ENCODE assay signal across 13 cellular contexts in the genomic region with DNA sequence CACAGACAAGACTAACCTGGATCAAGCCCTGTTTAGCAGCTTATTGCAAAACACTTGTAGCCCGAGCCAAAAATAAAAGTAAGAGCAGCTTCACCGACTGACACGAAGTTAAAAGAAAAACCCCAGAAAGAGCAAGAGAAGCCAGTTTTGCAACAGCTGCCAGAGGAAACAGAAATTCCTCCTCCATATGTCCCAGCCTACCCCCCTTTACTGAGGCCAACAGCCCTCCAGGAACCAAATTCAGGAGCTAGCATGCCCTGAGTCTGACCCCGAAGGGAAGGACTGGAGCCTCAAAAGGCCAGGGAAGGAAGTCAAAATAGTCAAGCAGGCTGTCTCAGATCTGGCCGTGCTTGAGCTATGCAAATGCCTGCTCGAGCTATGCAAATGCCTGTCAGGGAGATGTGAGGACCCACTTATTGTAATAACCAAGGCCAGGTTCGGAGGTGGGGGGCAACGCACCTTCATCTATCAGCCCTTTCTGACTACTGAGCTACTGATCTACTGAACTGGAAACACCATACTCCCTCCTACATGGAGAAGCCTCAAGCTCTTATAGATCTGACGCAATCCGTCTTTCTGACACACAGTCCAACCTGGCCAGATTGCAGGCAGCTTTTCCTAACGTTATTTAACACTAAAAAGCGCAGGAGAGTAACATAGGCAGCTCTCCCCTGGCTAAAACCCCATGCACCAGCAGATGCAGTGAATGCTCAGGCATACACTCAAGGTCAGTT. TPM values are rescaled to one million over a fixed set of nuclear protein-coding genes. Genes with fewer than 3 reads are reported as not detected.
DNase-seq lines count a peak whose midpoint lies in the region; ATAC-seq, FAIRE-seq and TF ChIP-seq lines count a peak whose summit lies in the region.
"Had no signal": no experiment of that assay in that cellular context is flagged by ENCODE, and none has a peak within 500 bp of the region (broad histone marks: within the 10 kb centered on the region; RNA-seq: fewer than 3 reads in every experiment).

No MANE protein-coding gene starts in this region.

- H3K4me3 ChIP-seq in kidney (ENCODE audit: low read length in 2 of 2) (no peak overlapping the region), upper lobe of right lung (no peak overlapping the region), MG63 (no peak overlapping the region)

- peak; percentile 46 for DNase-seq in activated effector memory CD4-positive, alpha-beta T cell treated with anti-CD3 and anti-CD28 coated beads, Interleukin-2, amount 50 U/mL, for 16 hours
- no peak for DNase-seq in activated effector memory CD4-positive, alpha-beta T cell treated with Interleukin-2 at 50 U/mL for 16 hours
- DNase-seq in amniotic epithelial cell (ENCODE audit: low read depth) (peak; percentile 81), kidney (peak; percentile 50), upper lobe of right lung (no peak), A172 (ENCODE audit: low spot score) (no peak), MG63 (no peak), GM10266 (ENCODE audit: extremely low spot score) (no peak)
- DNase-seq: activated CD8-positive, alpha-beta memory T cell treated with anti-CD3 and anti-CD28 coated beads, Interleukin-2, amount 50 U/mL, for 48 hours; NCI-H510A treated with DMSO at 0.1 percent for 48 hours; T-helper 1 cell; trophoblast cell had no signal

- H3K4me1 ChIP-seq in kidney (ENCODE audit: control insufficient read depth in 1 of 2, insufficient read depth in 1 of 2, low read depth in 1 of 2, low read length in 2 of 2): no peaks in the 10 kb centered on the region
- peaks cover 19% of the 10 kb centered on the region for H3K4me1 ChIP-seq in upper lobe of right lung

- peak overlapping the region in 1 of 2 donors; percentile 12 for H3K9ac ChIP-seq in kidney (ENCODE audit: low read length in 2 of 2)

- no peak for FAIRE-seq in kidney (lab: Jason Lieb, UNC)

- intact Hi-C loops in kidney (cut with DNase I) (no loop called here), upper lobe of right lung (cut with DNase I) (no loop called here)

- H3K36me3 ChIP-seq in kidney (ENCODE audit: control insufficient read depth in 1 of 2, insufficient read depth in 2 of 2, low read length in 2 of 2) (no peaks in the 10 kb centered on the region), upper lobe of right lung (no peaks in the 10 kb centered on the region), MG63 (no peaks in the 10 kb centered on the region)

- H3K9me3 ChIP-seq in kidney (ENCODE audit: control insufficient read depth in 1 of 2, low read length in 2 of 2): no peaks in the 10 kb centered on the region
- H3K9me3 ChIP-seq in upper lobe of right lung: no peaks in the 10 kb centered on the region
- H3K9me3 ChIP-seq in MG63: no peaks in the 10 kb centered on the region

- peak; percentile 54 for ATAC-seq in upper lobe of right lung

- H3K27me3 ChIP-seq in upper lobe of right lung: no peaks in the 10 kb centered on the region
- no peaks in the 10 kb centered on the region; the same call in none of the 2 replicates for H3K27me3 ChIP-seq in MG63

- H3K27ac ChIP-seq in kidney (ENCODE audit: low read depth in 2 of 2, low read length in 2 of 2): no peak overlapping the region
- no peak overlapping the region for H3K27ac ChIP-seq in upper lobe of right lung

- TF ChIP-seq CTCF in kidney (IDR thresholded peaks at IDR 0.05; ENCODE audit: borderline replicate concordance, extremely low read depth, insufficient read depth): no peak
- no peak for TF ChIP-seq CTCF in upper lobe of right lung (IDR thresholded peaks at IDR 0.05)
- no peak for TF ChIP-seq CTCF in GM10266 (IDR thresholded peaks at IDR 0.05; ENCODE audit: control insufficient read depth, insufficient read depth, low read depth, missing control alignments)

RNA-seq across cellular contexts. Expression of a gene that starts 6.7 kb away (rescaled TPM):
- total RNA-seq in kidney (1.2 TPM), upper lobe of right lung (2.5 TPM)
- polyA plus RNA-seq in kidney (ENCODE audit: insufficient read depth, low read depth, low replicate concordance): 1.5 TPM
- total RNA-seq in A172 (2014; rRNA removed; shearing (Covaris generic)): not detected in 2 replicates
- total RNA-seq in MG63 (2014; rRNA removed; shearing (Covaris generic); ENCODE audit: low replicate concordance): not detected in 2 replicates
- total RNA-seq: neural crest cell had no signal

RNA-seq across cellular contexts. Expression of a gene that starts 25.0 kb away (rescaled TPM):
- total RNA-seq in kidney (39.0 TPM), upper lobe of right lung (39.3 TPM)
- 17.1 TPM for polyA plus RNA-seq in kidney (ENCODE audit: insufficient read depth, low read depth, low replicate concordance)
- total RNA-seq in A172 (2014; rRNA removed; shearing (Covaris generic)): 84.6 and 91.3 TPM in 2 replicates
- total RNA-seq in MG63 (2014; rRNA removed; shearing (Covaris generic); ENCODE audit: low replicate concordance): 76.0 and 81.5 TPM in 2 replicates

RNA-seq across cellular contexts. Expression of a gene that starts 25.3 kb away (rescaled TPM):
- total RNA-seq in kidney (36.4 TPM), upper lobe of right lung (14.1 TPM)
- 22.7 TPM for polyA plus RNA-seq in kidney (ENCODE audit: insufficient read depth, low read depth, low replicate concordance)
- total RNA-seq in A172 (2014; rRNA removed; shearing (Covaris generic)): 30.3 and 35.6 TPM in 2 replicates
- total RNA-seq in MG63 (2014; rRNA removed; shearing (Covaris generic); ENCODE audit: low replicate concordance): 4.2 and 19.0 TPM in 2 replicates

RNA-seq across cellular contexts. Expression of a gene that starts 57.6 kb away (rescaled TPM):
- total RNA-seq in kidney: 12.8 TPM
- 0.82 TPM for polyA plus RNA-seq in kidney (ENCODE audit: insufficient read depth, low read depth, low replicate concordance)
- 1.8 TPM for total RNA-seq in upper lobe of right lung
- 6.4 and 15.4 TPM in 2 replicates for total RNA-seq in A172 (2014; rRNA removed; shearing (Covaris generic))
- total RNA-seq in MG63 (2014; rRNA removed; shearing (Covaris generic); ENCODE audit: low replicate concordance): 3.6 TPM in 1 of 2 replicates, not detected in the other

Comparison
In these comparisons a context has a peak if more than half of its experiments do, and no peak if none do; other contexts are left out.
1. DNase-seq: peak in activated effector memory CD4-positive, alpha-beta T cell treated with anti-CD3 and anti-CD28 coated beads, Interleukin-2, amount 50 U/mL, for 16 hours (single experiment), amniotic epithelial cell (single experiment) and kidney (single experiment); none in activated effector memory CD4-positive, alpha-beta T cell treated with Interleukin-2 at 50 U/mL for 16 hours (single experiment), upper lobe of right lung (single experiment), A172 (single experiment), MG63 (single experiment) and GM10266 (single experiment).